ENCODE assay signal across 18 cellular contexts in genomic region chr15:29405564-29405963, GRCh38.
DNase-seq lines count a peak whose midpoint lies in the region; TF ChIP-seq lines count a peak whose summit lies in the region.
"Had no signal": no experiment of that assay in that cellular context is flagged by ENCODE, and none has a peak within 500 bp of the region (broad histone marks: within the 10 kb centered on the region; RNA-seq: fewer than 3 reads in every experiment).

No MANE protein-coding gene starts in this region.

- no peak overlapping the region for H3K4ac ChIP-seq in neuronal stem cell (ENCODE audit: low read length)

- H3K4me1 Mint-ChIP-seq in activated CD4-positive, alpha-beta T cell treated with anti-CD3 and anti-CD28 coated beads, Interleukin-2, amount 10 ng/mL, durations not matched to agents 24 days and 14 days: no peaks in the 10 kb centered on the region
- H3K4me1 Mint-ChIP-seq in neural progenitor cell: peaks cover 9% of the 10 kb centered on the region
- H3K4me1 Mint-ChIP-seq: B cell had no signal

- H3K27me3 Mint-ChIP-seq in activated CD4-positive, alpha-beta T cell treated with anti-CD3 and anti-CD28 coated beads, Interleukin-2, amount 10 ng/mL, durations not matched to agents 24 days and 14 days: no peaks in the 10 kb centered on the region
- no peaks in the 10 kb centered on the region for H3K27me3 Mint-ChIP-seq in neural progenitor cell (ENCODE audit: insufficient read depth, low read depth)
- H3K27me3 Mint-ChIP-seq: B cell had no signal

- H3F3A ChIP-seq in neural progenitor cell (ENCODE audit: low read depth): peaks cover 7% of the 10 kb centered on the region

- H2BK120ac ChIP-seq in neuronal stem cell (ENCODE audit: low read depth, low read length): no peak overlapping the region

- TF ChIP-seq CTCF in thyroid gland (IDR thresholded peaks at IDR 0.05) (no peak), neural progenitor cell (IDR thresholded peaks at IDR 0.05) (no peak)

- peak overlapping the region; percentile 44 for H4K91ac ChIP-seq in neuronal stem cell (ENCODE audit: low read depth, low read length, poor library complexity)

- no peak overlapping the region for H3K9ac ChIP-seq in neuronal stem cell (ENCODE audit: low read depth, low read length, poor library complexity)
- no peak overlapping the region for H3K9ac ChIP-seq in neural progenitor cell
- H3K9ac ChIP-seq: BLaER1 treated with 17β-estradiol and CSF1 and Interleukin-3, amounts not matched to agents 10 nM and 100 nM had no signal

- no peak overlapping the region for H2BK12ac ChIP-seq in neuronal stem cell (ENCODE audit: low read length)

- peak; percentile 31 for DNase-seq in activated CD4-positive, alpha-beta T cell treated with anti-CD3 and anti-CD28 coated beads, Interleukin-2, amount 10 ng/mL, durations not matched to agents 24 days and 14 days
- DNase-seq in activated CD4-positive, alpha-beta T cell treated with anti-CD3 and anti-CD28 coated beads, Interleukin-2, amount 50 U/mL, for 48 hours: no peak
- no peak for DNase-seq in neuronal stem cell (ENCODE audit: low spot score)
- no peak for DNase-seq in thyroid gland
- no peak for DNase-seq in kidney glomerular epithelial cell (lab: John Stamatoyannopoulos, UW)
- DNase-seq in neural progenitor cell (ENCODE audit: low spot score): no peak
- DNase-seq: AML-193; Caco-2; Calu3; CD4-positive, alpha-beta T cell; CD8-positive, alpha-beta T cell; DMS79 treated with DMSO at 0.1 percent for 48 hours; GF-D8 had no signal

- peak overlapping the region in 1 of 2 donors; percentile 43 for H3K4me3 ChIP-seq in neuronal stem cell (ENCODE audit: low read length in 2 of 2)
- H3K4me3 ChIP-seq in thyroid gland (replicated peaks in 1 of 3): no peak overlapping the region
- no peak overlapping the region for H3K4me3 ChIP-seq in neural progenitor cell
- H3K4me3 ChIP-seq: A549; BLaER1 treated with 17β-estradiol and CSF1 and Interleukin-3, amounts not matched to agents 10 nM and 100 nM had no signal

- peak overlapping the region; percentile 83 for H3K23ac ChIP-seq in neuronal stem cell (ENCODE audit: low read depth, low read length, poor library complexity)

- H3K4me1 ChIP-seq in neuronal stem cell (ENCODE audit: control insufficient read depth in 2 of 2, insufficient read depth in 1 of 2, low read depth in 1 of 2, low read length in 2 of 2): peaks cover 0 to 5% of the 10 kb centered on the region in 2 donors
- peaks cover 47 to 61% of the 10 kb centered on the region in 2 donors for H3K4me1 ChIP-seq in thyroid gland
- peaks cover 5% of the 10 kb centered on the region for H3K4me1 ChIP-seq in neural progenitor cell
- H3K4me1 ChIP-seq: A549, Caco-2 had no signal

- H3K27ac ChIP-seq in neuronal stem cell (replicated peaks; ENCODE audit: low read length): no peak overlapping the region
- peak overlapping the region; percentile 19 to 91 (median 68) for H3K27ac ChIP-seq in thyroid gland
- no peak overlapping the region for H3K27ac ChIP-seq in neural progenitor cell
- H3K27ac ChIP-seq: 22Rv1; A549; BLaER1 treated with 17β-estradiol and CSF1 and Interleukin-3, amounts not matched to agents 10 nM and 100 nM; C4-2B had no signal

- H4K20me1 ChIP-seq in neural progenitor cell (ENCODE audit: low read depth): no peaks in the 10 kb centered on the region
- H4K20me1 ChIP-seq: BLaER1 treated with 17β-estradiol and CSF1 and Interleukin-3, amounts not matched to agents 10 nM and 100 nM had no signal

- H2BK15ac ChIP-seq in neuronal stem cell (ENCODE audit: low read length): no peak overlapping the region

- no peaks in the 10 kb centered on the region for H3K9me3 ChIP-seq in neuronal stem cell (replicated peaks in 1 of 2; ENCODE audit: control insufficient read depth in 2 of 2, insufficient read depth in 1 of 2, low read depth in 1 of 2, low read length in 2 of 2)
- no peaks in the 10 kb centered on the region for H3K9me3 ChIP-seq in thyroid gland
- H3K9me3 ChIP-seq in neural progenitor cell (ENCODE audit: low read depth): no peaks in the 10 kb centered on the region
- H3K9me3 ChIP-seq: A549; BLaER1 treated with 17β-estradiol and CSF1 and Interleukin-3, amounts not matched to agents 10 nM and 100 nM; Caco-2 had no signal

- no peak overlapping the region for H3K4me3 Mint-ChIP-seq in activated CD4-positive, alpha-beta T cell treated with anti-CD3 and anti-CD28 coated beads, Interleukin-2, amount 10 ng/mL, durations not matched to agents 24 days and 14 days
- no peak overlapping the region for H3K4me3 Mint-ChIP-seq in neural progenitor cell
- H3K4me3 Mint-ChIP-seq: B cell; CD4-positive, alpha-beta T cell; CD8-positive, alpha-beta T cell had no signal

- no CpG with 5 or more reads among the region's 12 CpGs for WGBS in neuronal stem cell (ENCODE audit: extremely low coverage in 2 of 2, insufficient read length in 2 of 2, insufficient replicate concordance in 1 of 2), 2 donors
- WGBS in thyroid gland, 2 donors: 87 to 95% methylated on average over 8 to 12 of the region's 12 CpGs

- no peaks in the 10 kb centered on the region for H3K79me2 ChIP-seq in neural progenitor cell (ENCODE audit: low read depth)

- no peak for TF ChIP-seq POLR2A in thyroid gland (IDR thresholded peaks at IDR 0.05)

- intact Hi-C loops in activated CD4-positive, alpha-beta T cell treated with anti-CD3 and anti-CD28 coated beads, Interleukin-2, amount 10 ng/mL, durations not matched to agents 24 days and 14 days (cut with micrococcal nuclease): no loop called here
- intact Hi-C loops in thyroid gland (cut with DNase I): no loop called here

- H3K14ac ChIP-seq in neuronal stem cell (ENCODE audit: low read length): peak overlapping the region; percentile 84

- H3K4me2 ChIP-seq in neuronal stem cell (ENCODE audit: insufficient read depth, low read length, poor library complexity, severe bottlenecking): no peak overlapping the region
- no peak overlapping the region for H3K4me2 ChIP-seq in neural progenitor cell
- H3K4me2 ChIP-seq: A549; BLaER1 treated with 17β-estradiol and CSF1 and Interleukin-3, amounts not matched to agents 10 nM and 100 nM had no signal

- H3K9me3 Mint-ChIP-seq in activated CD4-positive, alpha-beta T cell treated with anti-CD3 and anti-CD28 coated beads, Interleukin-2, amount 10 ng/mL, durations not matched to agents 24 days and 14 days: no peaks in the 10 kb centered on the region
- H3K9me3 Mint-ChIP-seq in neural progenitor cell: no peaks in the 10 kb centered on the region
- H3K9me3 Mint-ChIP-seq: CD4-positive, alpha-beta T cell; CD8-positive, alpha-beta T cell had no signal

- H3K18ac ChIP-seq in neuronal stem cell (ENCODE audit: low read length): peak overlapping the region; percentile 57

- H2AFZ ChIP-seq in neuronal stem cell (ENCODE audit: low read length) (no peak overlapping the region), neural progenitor cell (replicated peaks) (no peak overlapping the region)

- H3K27ac Mint-ChIP-seq in activated CD4-positive, alpha-beta T cell treated with anti-CD3 and anti-CD28 coated beads, Interleukin-2, amount 10 ng/mL, durations not matched to agents 24 days and 14 days: no peak overlapping the region
- H3K27ac Mint-ChIP-seq in neural progenitor cell: no peak overlapping the region
- H3K27ac Mint-ChIP-seq: B cell; CD4-positive, alpha-beta T cell; CD8-positive, alpha-beta T cell had no signal

- H4K8ac ChIP-seq in neuronal stem cell (ENCODE audit: low read depth, low read length): no peak overlapping the region

- no peaks in the 10 kb centered on the region for H3K36me3 Mint-ChIP-seq in activated CD4-positive, alpha-beta T cell treated with anti-CD3 and anti-CD28 coated beads, Interleukin-2, amount 10 ng/mL, durations not matched to agents 24 days and 14 days (ENCODE audit: low read depth)
- no peaks in the 10 kb centered on the region for H3K36me3 Mint-ChIP-seq in neural progenitor cell
- H3K36me3 Mint-ChIP-seq: CD8-positive, alpha-beta T cell had no signal

- H3K36me3 ChIP-seq in neuronal stem cell (replicated peaks in 1 of 2; ENCODE audit: control insufficient read depth in 2 of 2, insufficient read depth in 2 of 2, low read length in 2 of 2) (no peaks in the 10 kb centered on the region), thyroid gland (no peaks in the 10 kb centered on the region), neural progenitor cell (no peaks in the 10 kb centered on the region)
- H3K36me3 ChIP-seq: BLaER1 treated with 17β-estradiol and CSF1 and Interleukin-3, amounts not matched to agents 10 nM and 100 nM had no signal

- no peaks in the 10 kb centered on the region for H3K79me1 ChIP-seq in neuronal stem cell (ENCODE audit: low read depth, low read length)

- H3K27me3 ChIP-seq in neuronal stem cell (ENCODE audit: control insufficient read depth in 3 of 3, insufficient read depth in 3 of 3, low read depth in 1 of 3, low read length in 3 of 3): no peaks in the 10 kb centered on the region
- H3K27me3 ChIP-seq in thyroid gland: no peaks in the 10 kb centered on the region
- H3K27me3 ChIP-seq in neural progenitor cell: no peaks in the 10 kb centered on the region
- H3K27me3 ChIP-seq: BLaER1 treated with 17β-estradiol and CSF1 and Interleukin-3, amounts not matched to agents 10 nM and 100 nM had no signal

- peak overlapping the region; percentile 31 for H2AK5ac ChIP-seq in neuronal stem cell (ENCODE audit: low read depth, low read length)

- H2BK5ac ChIP-seq in neuronal stem cell (ENCODE audit: low read length): peak overlapping the region; percentile 25

Comparison
In these comparisons a context has a peak if more than half of its experiments do, and no peak if none do; other contexts are left out.
1. H3K27ac ChIP-seq: peak in thyroid gland (3 of 3); none in neuronal stem cell (single experiment) and neural progenitor cell (single experiment).